Comparison of ENCODE assay signal across 12 cellular contexts in genomic region chr16:88760424-88761142, GRCh38. TPM values are rescaled to one million over a fixed set of nuclear protein-coding genes. Genes with fewer than 3 reads are reported as not detected.
A peak's percentile ranks its signal among the peaks of the same experiment; 100 is the strongest.
DNase-seq lines count a peak whose midpoint lies in the region; ATAC-seq and TF ChIP-seq lines count a peak whose summit lies in the region.
"Had no signal": no experiment of that assay in that cellular context is flagged by ENCODE, and none has a peak within 500 bp of the region (broad histone marks: within the 10 kb centered on the region; RNA-seq: fewer than 3 reads in every experiment).

No MANE protein-coding gene starts in this region.

- H3K27me3 Mint-ChIP-seq in activated T-helper 17 cell treated with anti-CD3 and anti-CD28 coated beads, Interleukin-2, amount 50 U/mL, for 72 hours, result no peaks in the 10 kb centered on the region
- no peaks in the 10 kb centered on the region for H3K27me3 Mint-ChIP-seq in CD14-positive monocyte (ENCODE audit: low read depth in 3 of 3)
- H3K27me3 Mint-ChIP-seq in activated naive CD8-positive, alpha-beta T cell treated with anti-CD3 and anti-CD28 coated beads for 36 hours, result no peaks in the 10 kb centered on the region

- no peak for TF ChIP-seq POLR2A in thyroid gland (IDR thresholded peaks at IDR 0.05)

- H3K4me3 ChIP-seq in HUES48 (ENCODE audit: low read depth, low read length), result no peak overlapping the region
- H3K4me3 ChIP-seq in liver (ENCODE audit: low read depth in 1 of 3, low read length in 3 of 3), result no peak overlapping the region
- no peak overlapping the region for H3K4me3 ChIP-seq in thyroid gland (replicated peaks in 1 of 3)
- no peak overlapping the region for H3K4me3 ChIP-seq in GM23248

- H3K9me3 ChIP-seq in HUES48 (ENCODE audit: control insufficient read depth, insufficient read depth, low read length) (no peaks in the 10 kb centered on the region), liver (ENCODE audit: control insufficient read depth in 4 of 4, low read length in 3 of 4) (no peaks in the 10 kb centered on the region), thyroid gland (no peaks in the 10 kb centered on the region), GM23248 (ENCODE audit: low read depth) (no peaks in the 10 kb centered on the region)

- no peak for ATAC-seq in activated T-helper 17 cell treated with anti-CD3 and anti-CD28 coated beads, Interleukin-2, amount 50 U/mL, for 72 hours (replicated peaks)
- ATAC-seq: sciatic nerve; stimulated activated naive CD8-positive, alpha-beta T cell treated with anti-CD3 and anti-CD28 coated beads, Interleukin-15, Interleukin-2, amounts not matched to agents 100 U/mL and 50 U/mL, for 24 hours had no signal

- H3K27me3 ChIP-seq in HUES48 (ENCODE audit: control insufficient read depth, insufficient read depth, low read length), result no peaks in the 10 kb centered on the region
- no peaks in the 10 kb centered on the region for H3K27me3 ChIP-seq in liver (ENCODE audit: control insufficient read depth in 4 of 4, insufficient read depth in 4 of 4, low read length in 3 of 4)
- H3K27me3 ChIP-seq in thyroid gland, result no peaks in the 10 kb centered on the region
- H3K27me3 ChIP-seq in GM23248 (replicated peaks; ENCODE audit: insufficient read depth), result no peaks in the 10 kb centered on the region

- H3K9me2 ChIP-seq in GM23248 (ENCODE audit: insufficient read depth), result no peaks in the 10 kb centered on the region

- 66% methylated on average over 24 of the region's 24 CpGs for WGBS in liver
- 63 to 64% methylated on average over 8 to 19 of the region's 24 CpGs for WGBS in thyroid gland, 2 donors
- 92 to 95% methylated on average over 24 of the region's 24 CpGs for WGBS in GM23248 (ENCODE audit: low coverage in 1 of 2, low lambda C conversion rate in 2 of 2, missing lambda C conversion rate in 2 of 2), 2 experiments

- H3K9ac ChIP-seq in HUES48 (ENCODE audit: low read depth, low read length) (no peak overlapping the region), liver (ENCODE audit: low read depth in 1 of 2, low read length in 2 of 2) (no peak overlapping the region), GM23248 (no peak overlapping the region)

- H3K4me1 Mint-ChIP-seq in activated T-helper 17 cell treated with anti-CD3 and anti-CD28 coated beads, Interleukin-2, amount 50 U/mL, for 72 hours, result peaks cover 12% of the 10 kb centered on the region
- peaks cover 29% of the 10 kb centered on the region for H3K4me1 Mint-ChIP-seq in CD14-positive monocyte
- no peaks in the 10 kb centered on the region for H3K4me1 Mint-ChIP-seq in activated naive CD8-positive, alpha-beta T cell treated with anti-CD3 and anti-CD28 coated beads for 36 hours

- no peak overlapping the region for H2AFZ ChIP-seq in GM23248

- peak overlapping the region; percentile 67 for H3K27ac ChIP-seq in HUES48 (ENCODE audit: low read depth, low read length)
- H3K27ac ChIP-seq in liver (ENCODE audit: low read depth in 1 of 2, low read length in 2 of 2), result peak overlapping the region; percentile 58 to 83
- peak overlapping the region in 2 of 3 donors; percentile 38 to 58 for H3K27ac ChIP-seq in thyroid gland
- H3K27ac ChIP-seq in GM23248, result no peak overlapping the region

- no peaks in the 10 kb centered on the region for H3K9me3 Mint-ChIP-seq in activated T-helper 17 cell treated with anti-CD3 and anti-CD28 coated beads, Interleukin-2, amount 50 U/mL, for 72 hours
- H3K9me3 Mint-ChIP-seq in CD14-positive monocyte, result peaks cover 0 to 1% (median 0%) of the 10 kb centered on the region in 7 donors
- H3K9me3 Mint-ChIP-seq in activated naive CD8-positive, alpha-beta T cell treated with anti-CD3 and anti-CD28 coated beads for 36 hours, result no peaks in the 10 kb centered on the region
- H3K9me3 Mint-ChIP-seq: H9 had no signal

- no peak for TF ChIP-seq RAD21 in liver (IDR thresholded peaks at IDR 0.05)

- DNase-seq in thyroid gland (peak; percentile 80 to 86), GM23248 (no peak), CD14-positive monocyte (ENCODE audit: low spot score) (no peak)
- DNase-seq in activated naive CD8-positive, alpha-beta T cell treated with anti-CD3 and anti-CD28 coated beads for 36 hours, result no peak
- DNase-seq: activated CD4-positive, alpha-beta T cell treated with anti-CD3 and anti-CD28 coated beads, Interleukin-2, amount 50 U/mL, for 1 hour; H9; MV-4-11; stimulated activated naive CD8-positive, alpha-beta T cell treated with anti-CD3 and anti-CD28 coated beads, Interleukin-15, Interleukin-2, amounts not matched to agents 100 U/mL and 50 U/mL, for 24 hours had no signal

- H3K4me1 ChIP-seq in HUES48 (ENCODE audit: control insufficient read depth, insufficient read depth, low read length), result peaks cover 34% of the 10 kb centered on the region
- peaks cover 35 to 66% (median 56%) of the 10 kb centered on the region in 4 donors for H3K4me1 ChIP-seq in liver (ENCODE audit: control insufficient read depth in 4 of 4, insufficient read depth in 4 of 4, low read length in 3 of 4)
- peaks cover 58 to 81% of the 10 kb centered on the region in 2 donors for H3K4me1 ChIP-seq in thyroid gland
- peaks cover 3% of the 10 kb centered on the region for H3K4me1 ChIP-seq in GM23248 (ENCODE audit: insufficient read depth)

- no peak overlapping the region for H3K27ac Mint-ChIP-seq in activated T-helper 17 cell treated with anti-CD3 and anti-CD28 coated beads, Interleukin-2, amount 50 U/mL, for 72 hours
- peak overlapping the region in 1 of 7 donors; percentile 26 for H3K27ac Mint-ChIP-seq in CD14-positive monocyte
- no peak overlapping the region for H3K27ac Mint-ChIP-seq in activated naive CD8-positive, alpha-beta T cell treated with anti-CD3 and anti-CD28 coated beads for 36 hours

- peak overlapping the region; percentile 16 for H3K4me3 Mint-ChIP-seq in activated T-helper 17 cell treated with anti-CD3 and anti-CD28 coated beads, Interleukin-2, amount 50 U/mL, for 72 hours
- no peak overlapping the region for H3K4me3 Mint-ChIP-seq in CD14-positive monocyte
- H3K4me3 Mint-ChIP-seq in activated naive CD8-positive, alpha-beta T cell treated with anti-CD3 and anti-CD28 coated beads for 36 hours, result no peak overlapping the region
- H3K4me3 Mint-ChIP-seq: H9 had no signal

- intact Hi-C loops in thyroid gland (cut with DNase I) (no loop called here), CD14-positive monocyte (cut with micrococcal nuclease) (no loop called here)

- H3K79me2 ChIP-seq in GM23248 (ENCODE audit: insufficient read depth), result peaks cover 100% of the 10 kb centered on the region

- H3K4me2 ChIP-seq in GM23248 (ENCODE audit: unreplicated experiment), result no peak overlapping the region

- no peaks in the 10 kb centered on the region for H3K36me3 ChIP-seq in HUES48 (ENCODE audit: control insufficient read depth, insufficient read depth, low read length)
- peaks cover 0 to 3% (median 0%) of the 10 kb centered on the region in 4 donors for H3K36me3 ChIP-seq in liver (ENCODE audit: control insufficient read depth in 4 of 4, insufficient read depth in 3 of 4, low read depth in 1 of 4, low read length in 3 of 4)
- no peaks in the 10 kb centered on the region for H3K36me3 ChIP-seq in thyroid gland
- H3K36me3 ChIP-seq in GM23248 (ENCODE audit: low read depth), result no peaks in the 10 kb centered on the region; the same call in 1 of the 2 replicates

- peaks cover 15% of the 10 kb centered on the region for H3K36me3 Mint-ChIP-seq in activated T-helper 17 cell treated with anti-CD3 and anti-CD28 coated beads, Interleukin-2, amount 50 U/mL, for 72 hours (ENCODE audit: low read depth)
- H3K36me3 Mint-ChIP-seq in CD14-positive monocyte, result peaks cover 15 to 37% of the 10 kb centered on the region in 2 donors
- peaks cover 4% of the 10 kb centered on the region for H3K36me3 Mint-ChIP-seq in activated naive CD8-positive, alpha-beta T cell treated with anti-CD3 and anti-CD28 coated beads for 36 hours

- no peak for TF ChIP-seq CTCF in liver (IDR thresholded peaks at IDR 0.05; ENCODE audit: low read depth, low read length, missing input control)
- no peak for TF ChIP-seq CTCF in thyroid gland (IDR thresholded peaks at IDR 0.05)
- TF ChIP-seq CTCF in CD14-positive monocyte (IDR thresholded peaks at IDR 0.05), result no peak

- peaks cover 12% of the 10 kb centered on the region for H4K20me1 ChIP-seq in GM23248 (ENCODE audit: insufficient read depth)

- no peaks in the 10 kb centered on the region for H3F3A ChIP-seq in GM23248 (ENCODE audit: insufficient read depth)

- in situ Hi-C loops in GM23248 (cut with MboI), result no loop called here

RNA-seq across cellular contexts. Expression of gene PIEZO1, which starts 24.4 kb away (rescaled TPM):
- 100 to 1,000 TPM; 197 to 326 TPM for total RNA-seq in activated T-helper 17 cell treated with anti-CD3 and anti-CD28 coated beads, Interleukin-2, amount 50 U/mL, for 72 hours
- total RNA-seq in liver, result 10 to 100 TPM; 59.7 to 74.7 TPM
- 10 to 100 TPM; 15.3 to 58.7 TPM for polyA plus RNA-seq in liver
- total RNA-seq in thyroid gland, result 100 to 1,000 TPM in 3 of 4 donors, 10 to 100 TPM in 1; 81.2 to 145 (median 113) TPM
- total RNA-seq in GM23248 (2014; rRNA removed; shearing (Covaris generic)), result 223 and 294 TPM in 2 replicates
- 89.7 and 95.3 TPM in 2 replicates for polyA plus RNA-seq in GM23248 (2016; fragmentation: Nextera tagmentation; extraction: Ambion mirVana)
- 10 to 100 TPM; 10.2 to 15.0 TPM for polyA plus RNA-seq in CD14-positive monocyte
- 10 to 100 TPM; 86.7 to 87.0 TPM for total RNA-seq in activated naive CD8-positive, alpha-beta T cell treated with anti-CD3 and anti-CD28 coated beads for 36 hours

RNA-seq across cellular contexts. Expression of gene CDT1, which starts 43.0 kb away (rescaled TPM):
- total RNA-seq in activated T-helper 17 cell treated with anti-CD3 and anti-CD28 coated beads, Interleukin-2, amount 50 U/mL, for 72 hours, result 100 to 1,000 TPM in 1 of 2 donors, 10 to 100 TPM in 1; 96.6 to 141 TPM
- total RNA-seq in liver, result 10 to 100 TPM in 1 of 2 donors, under 1 TPM in 1; 0.08 to 37.6 TPM
- polyA plus RNA-seq in liver, result 1 to 10 TPM in 1 of 2 donors, under 1 TPM in 1; 0.11 to 1.8 TPM
- total RNA-seq in thyroid gland, result 1 to 10 TPM in 2 of 4 donors, under 1 TPM in 2; 0.33 to 1.8 (median 0.99) TPM
- total RNA-seq in GM23248 (2014; rRNA removed; shearing (Covaris generic)), result 11.3 and 14.2 TPM in 2 replicates
- polyA plus RNA-seq in GM23248 (2016; fragmentation: Nextera tagmentation; extraction: Ambion mirVana), result 5.4 and 5.9 TPM in 2 replicates
- polyA plus RNA-seq in CD14-positive monocyte, result under 1 TPM; 0.07 to 0.24 TPM
- 100 to 1,000 TPM; 156 to 158 TPM for total RNA-seq in activated naive CD8-positive, alpha-beta T cell treated with anti-CD3 and anti-CD28 coated beads for 36 hours

RNA-seq across cellular contexts. Expression of gene APRT, which starts 51.1 kb away (rescaled TPM):
- 100 to 1,000 TPM; 132 to 139 TPM for total RNA-seq in activated T-helper 17 cell treated with anti-CD3 and anti-CD28 coated beads, Interleukin-2, amount 50 U/mL, for 72 hours
- 10 to 100 TPM; 27.9 to 35.5 TPM for total RNA-seq in liver
- polyA plus RNA-seq in liver, result 100 to 1,000 TPM; 153 to 160 TPM
- 100 to 1,000 TPM in 3 of 4 donors, 10 to 100 TPM in 1; 88.9 to 182 (median 118) TPM for total RNA-seq in thyroid gland
- 105 and 150 TPM in 2 replicates for total RNA-seq in GM23248 (2014; rRNA removed; shearing (Covaris generic))
- 224 and 226 TPM in 2 replicates for polyA plus RNA-seq in GM23248 (2016; fragmentation: Nextera tagmentation; extraction: Ambion mirVana)
- polyA plus RNA-seq in CD14-positive monocyte, result 100 to 1,000 TPM; 233 to 307 TPM
- 100 to 1,000 TPM; 241 to 272 TPM for total RNA-seq in activated naive CD8-positive, alpha-beta T cell treated with anti-CD3 and anti-CD28 coated beads for 36 hours

RNA-seq across cellular contexts. Expression of gene CTU2, which starts 54.3 kb away (rescaled TPM):
- 10 to 100 TPM; 19.8 to 31.8 TPM for total RNA-seq in activated T-helper 17 cell treated with anti-CD3 and anti-CD28 coated beads, Interleukin-2, amount 50 U/mL, for 72 hours
- total RNA-seq in liver (1 to 10 TPM; 7.0 to 8.5 TPM), thyroid gland (10 to 100 TPM in 2 of 4 donors, 1 to 10 TPM in 2; 7.7 to 21.2 (median 13.6) TPM)
- polyA plus RNA-seq in liver (1 to 10 TPM; 7.2 to 7.7 TPM), GM23248 (2016; fragmentation: Nextera tagmentation; extraction: Ambion mirVana) (16.1 and 17.1 TPM in 2 replicates), CD14-positive monocyte (1 to 10 TPM; 5.9 to 7.5 TPM)
- total RNA-seq in GM23248 (2014; rRNA removed; shearing (Covaris generic)), result 20.4 and 22.3 TPM in 2 replicates
- 10 to 100 TPM; 59.7 to 62.7 TPM for total RNA-seq in activated naive CD8-positive, alpha-beta T cell treated with anti-CD3 and anti-CD28 coated beads for 36 hours

RNA-seq across cellular contexts. Expression of gene RNF166, which starts 54.4 kb away (rescaled TPM):
- 100 to 1,000 TPM in 1 of 2 donors, 10 to 100 TPM in 1; 57.1 to 119 TPM for total RNA-seq in activated T-helper 17 cell treated with anti-CD3 and anti-CD28 coated beads, Interleukin-2, amount 50 U/mL, for 72 hours
- total RNA-seq in liver (1 to 10 TPM; 7.9 to 9.1 TPM), thyroid gland (10 to 100 TPM; 12.5 to 26.8 (median 19.1) TPM)
- polyA plus RNA-seq in liver (1 to 10 TPM; 6.5 to 7.3 TPM), GM23248 (2016; fragmentation: Nextera tagmentation; extraction: Ambion mirVana) (8.2 and 8.9 TPM in 2 replicates), CD14-positive monocyte (100 to 1,000 TPM in 1 of 2 donors, 10 to 100 TPM in 1; 99.3 to 120 TPM)
- total RNA-seq in GM23248 (2014; rRNA removed; shearing (Covaris generic)), result 13.7 and 14.6 TPM in 2 replicates
- 10 to 100 TPM; 58.7 to 59.0 TPM for total RNA-seq in activated naive CD8-positive, alpha-beta T cell treated with anti-CD3 and anti-CD28 coated beads for 36 hours

Comparison
In these comparisons a context has a peak if more than half of its experiments do, and no peak if none do; other contexts are left out.
1. DNase-seq: peak in thyroid gland (2 of 2); none in GM23248 (single experiment), CD14-positive monocyte (single experiment) and activated naive CD8-positive, alpha-beta T cell treated with anti-CD3 and anti-CD28 coated beads for 36 hours (single experiment).